ENCODE assay signal across 2 cellular contexts in genomic region chr1:169877800-169878491, GRCh38.
TF ChIP-seq lines count a peak whose summit lies in the region.

No MANE protein-coding gene starts in this region.

TF ChIP-seq in HCT116, 20 proteins besides CTCF, POLR2A, EP300 and RAD21:
- no peak for TF ChIP-seq POLR2AphosphoS5 (IDR thresholded peaks at IDR 0.05; ENCODE audit: low read depth, low read length)
- TF ChIP-seq MAX (IDR thresholded peaks at IDR 0.05), result no peak
- TF ChIP-seq REST (IDR thresholded peaks at IDR 0.05; ENCODE audit: low read depth), result no peak
- no peak for TF ChIP-seq CEBPB (IDR thresholded peaks at IDR 0.05; ENCODE audit: low read depth)
- no peak for TF ChIP-seq ATF3 (IDR thresholded peaks at IDR 0.05)
- no peak for TF ChIP-seq ZBTB33 (IDR thresholded peaks at IDR 0.05; ENCODE audit: extremely low read depth, insufficient replicate concordance, low read length)
- TF ChIP-seq YY1 (IDR thresholded peaks at IDR 0.05; ENCODE audit: extremely low read depth, insufficient replicate concordance, low read depth, low read length), result no peak
- TF ChIP-seq ZFX (IDR thresholded peaks at IDR 0.05), result no peak
- TF ChIP-seq SRF (IDR thresholded peaks at IDR 0.05; ENCODE audit: low read depth), result no peak
- no peak for TF ChIP-seq ELF1 (IDR thresholded peaks at IDR 0.05; ENCODE audit: borderline replicate concordance, low read depth)
- no peak for TF ChIP-seq JUND (IDR thresholded peaks at IDR 0.05)
- no peak for TF ChIP-seq SIN3A (IDR thresholded peaks at IDR 0.05; ENCODE audit: low read depth)
- no peak for TF ChIP-seq FOSL1 (IDR thresholded peaks at IDR 0.05; ENCODE audit: low read depth)
- no peak for TF ChIP-seq CBX3 (IDR thresholded peaks at IDR 0.05; ENCODE audit: low read depth)
- no peak for TF ChIP-seq EZH2phosphoT487 (IDR thresholded peaks at IDR 0.05; ENCODE audit: borderline replicate concordance)
- no peak for TF ChIP-seq EGR1 (IDR thresholded peaks at IDR 0.05; ENCODE audit: low read depth)
- no peak for TF ChIP-seq ZNF274 (IDR thresholded peaks at IDR 0.05; ENCODE audit: low read depth, low read length)
- no peak for TF ChIP-seq SP1 (IDR thresholded peaks at IDR 0.05; ENCODE audit: low read depth)
- TF ChIP-seq EZH2 (IDR thresholded peaks at IDR 0.05), result no peak
- TF ChIP-seq TCF7L2 (IDR thresholded peaks at IDR 0.05; ENCODE audit: borderline replicate concordance, extremely low read depth, insufficient read depth, insufficient read length), result no peak

TF ChIP-seq in HepG2, 621 proteins besides CTCF, POLR2A, EP300 and RAD21:
- TF ChIP-seq RNF219 (CRISPR knock-in tag; IDR thresholded peaks at IDR 0.05) (no peak), ZNF281 (CRISPR knock-in tag; IDR thresholded peaks at IDR 0.05; ENCODE audit: borderline replicate concordance) (no peak), KAT2B (IDR thresholded peaks at IDR 0.05; ENCODE audit: borderline replicate concordance, low read depth, low read length) (no peak), RBM39 (IDR thresholded peaks at IDR 0.05; ENCODE audit: low read depth, low read length, poor library complexity, severe bottlenecking) (no peak), ZNF256 (CRISPR knock-in tag; conservative IDR thresholded peaks at IDR 0.05) (no peak)
TF ChIP-seq in HepG2: peak in this region for 0.
